8 cellular contexts compared by ENCODE assay signal in genomic region chr13:94595943-94596574, GRCh38. TPM values are rescaled to one million over a fixed set of nuclear protein-coding genes. Genes with fewer than 3 reads are reported as not detected.
DNase-seq lines count a peak whose midpoint lies in the region; ATAC-seq and FAIRE-seq lines count a peak whose summit lies in the region.

A gene with protein sequence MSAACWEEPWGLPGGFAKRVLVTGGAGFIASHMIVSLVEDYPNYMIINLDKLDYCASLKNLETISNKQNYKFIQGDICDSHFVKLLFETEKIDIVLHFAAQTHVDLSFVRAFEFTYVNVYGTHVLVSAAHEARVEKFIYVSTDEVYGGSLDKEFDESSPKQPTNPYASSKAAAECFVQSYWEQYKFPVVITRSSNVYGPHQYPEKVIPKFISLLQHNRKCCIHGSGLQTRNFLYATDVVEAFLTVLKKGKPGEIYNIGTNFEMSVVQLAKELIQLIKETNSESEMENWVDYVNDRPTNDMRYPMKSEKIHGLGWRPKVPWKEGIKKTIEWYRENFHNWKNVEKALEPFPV (minus strand): TSS chr13:94596152. CDS start chr13:94596136, 16 bp downstream.

- no peak for FAIRE-seq in HTR-8/SVneo (lab: Jason Lieb, UNC)

- H3K4me1 ChIP-seq in effector memory CD4-positive, alpha-beta T cell (ENCODE audit: control insufficient read depth, insufficient read depth, low read length, poor library complexity, severe bottlenecking), result peaks cover 8% of the 10 kb centered on the region

- POLR2A ChIA-PET in activated CD8-positive, alpha-beta memory T cell treated with anti-CD3 and anti-CD28 coated beads for 36 hours (lab: Charles Lee), result interaction anchor here (1.1 to 1.8 kb wide), 2 partner anchors 10 to 47 kb away, joined by 3 to 21 read pairs; no protein-coding TSS in a partner anchor

- peak within 1 kb of the TSS; percentile 67 for H3K27ac ChIP-seq in effector memory CD4-positive, alpha-beta T cell (ENCODE audit: insufficient read depth, low read length, poor library complexity, severe bottlenecking)

- no peaks in the 10 kb centered on the region for H3K27me3 ChIP-seq in effector memory CD4-positive, alpha-beta T cell (replicated peaks; ENCODE audit: control insufficient read depth, insufficient read depth, low read length, poor library complexity, severe bottlenecking)

- H3K36me3 ChIP-seq in effector memory CD4-positive, alpha-beta T cell (ENCODE audit: control insufficient read depth, insufficient read depth, low read length), result peaks cover 6% of the 10 kb centered on the region

- peak; percentile 96 for ATAC-seq in GM21367 (IDR thresholded peaks at IDR 0.05; ENCODE audit: unreplicated experiment)

- H3K9me3 ChIP-seq in effector memory CD4-positive, alpha-beta T cell (ENCODE audit: control insufficient read depth, low read length), result no peaks in the 10 kb centered on the region

- DNase-seq in COR-L47 (lab: John Stamatoyannopoulos, UW) (peak; percentile 92), HTR-8/SVneo (ENCODE audit: insufficient read length, low spot score) (peak; percentile 75), NOMO-1 treated with DMSO at 0.1 percent for 48 hours (lab: John Stamatoyannopoulos, UW; ENCODE audit: unreplicated experiment) (peak; percentile 92), medulla oblongata (ENCODE audit: extremely low spot score) (peak; percentile 91)
- peak; percentile 76 to 80 (median 79) for DNase-seq in effector memory CD4-positive, alpha-beta T cell
- peak; percentile 74 to 82 (median 75) for DNase-seq in stimulated activated CD4-positive, alpha-beta T cell treated with anti-CD3 and anti-CD28 coated beads, TNF-alpha, amount 100 ng/mL, for 48 hours (ENCODE audit: low read depth in 3 of 3)

- CTCF ChIA-PET in activated CD8-positive, alpha-beta memory T cell treated with anti-CD3 and anti-CD28 coated beads for 36 hours (lab: Charles Lee), result interaction anchor here (1.1 kb wide), 1 partner anchor 25 kb away, joined by 4 read pairs; no protein-coding TSS in a partner anchor

- peak within 1 kb of the TSS; percentile 75 for H3K4me3 ChIP-seq in effector memory CD4-positive, alpha-beta T cell (ENCODE audit: insufficient read depth, low read depth, low read length, poor library complexity, severe bottlenecking)

RNA-seq across cellular contexts. Expression of the gene that starts here (rescaled TPM):
- total RNA-seq in activated CD8-positive, alpha-beta memory T cell treated with anti-CD3 and anti-CD28 coated beads for 36 hours, result 10 to 100 TPM; 23.2 to 23.7 TPM

Comparison
In these comparisons a context has a peak if more than half of its experiments do, and no peak if none do; other contexts are left out.
1. Peak in every context shown above with its lines: DNase-seq, ATAC-seq, H3K4me3 ChIP-seq and H3K27ac ChIP-seq.